Comparison of ENCODE assay signal across 2 cellular contexts in the genomic region with DNA sequence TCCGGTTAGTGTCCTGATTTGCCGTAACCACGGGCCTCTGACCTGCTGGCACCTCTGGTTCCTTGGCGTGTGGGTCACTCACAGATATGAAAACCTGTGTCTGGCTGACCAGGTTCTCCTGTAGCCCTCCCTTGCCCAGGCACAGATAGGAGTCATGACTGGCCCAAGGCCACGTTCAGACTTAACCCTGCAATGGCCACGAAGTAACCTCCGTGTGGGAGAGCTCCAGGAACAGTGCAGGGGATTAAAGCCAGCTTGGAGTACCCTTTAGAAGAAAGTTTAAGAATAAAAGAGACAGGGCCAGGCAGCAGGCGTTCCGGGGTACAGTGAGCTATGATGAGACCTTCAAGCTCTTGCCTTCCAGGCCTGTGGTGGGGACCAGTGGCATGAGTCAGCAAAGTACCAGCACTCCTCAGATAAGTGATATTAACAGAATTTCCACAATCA.
A peak's percentile ranks its signal among the peaks of the same experiment; 100 is the strongest.
TF ChIP-seq lines count a peak whose summit lies in the region.

No MANE protein-coding gene starts in this region.

TF ChIP-seq in SK-N-SH, 30 proteins besides CTCF, POLR2A, EP300 and RAD21:
- TF ChIP-seq PBX3 (IDR thresholded peaks at IDR 0.05) = no peak
- TF ChIP-seq USF2 (IDR thresholded peaks at IDR 0.05; ENCODE audit: borderline replicate concordance, low read depth, low read length) = no peak
- no peak for TF ChIP-seq TEAD4 (IDR thresholded peaks at IDR 0.05; ENCODE audit: borderline replicate concordance, insufficient read depth)
- TF ChIP-seq FOXM1 (IDR thresholded peaks at IDR 0.05; ENCODE audit: low read depth) = no peak
- no peak for TF ChIP-seq REST (IDR thresholded peaks at IDR 0.05; ENCODE audit: low read depth, low read length)
- no peak for TF ChIP-seq RXRA (IDR thresholded peaks at IDR 0.05; ENCODE audit: borderline replicate concordance, low read depth)
- no peak for TF ChIP-seq RFX5 (IDR thresholded peaks at IDR 0.05; ENCODE audit: low read length)
- TF ChIP-seq, protein P1, sequence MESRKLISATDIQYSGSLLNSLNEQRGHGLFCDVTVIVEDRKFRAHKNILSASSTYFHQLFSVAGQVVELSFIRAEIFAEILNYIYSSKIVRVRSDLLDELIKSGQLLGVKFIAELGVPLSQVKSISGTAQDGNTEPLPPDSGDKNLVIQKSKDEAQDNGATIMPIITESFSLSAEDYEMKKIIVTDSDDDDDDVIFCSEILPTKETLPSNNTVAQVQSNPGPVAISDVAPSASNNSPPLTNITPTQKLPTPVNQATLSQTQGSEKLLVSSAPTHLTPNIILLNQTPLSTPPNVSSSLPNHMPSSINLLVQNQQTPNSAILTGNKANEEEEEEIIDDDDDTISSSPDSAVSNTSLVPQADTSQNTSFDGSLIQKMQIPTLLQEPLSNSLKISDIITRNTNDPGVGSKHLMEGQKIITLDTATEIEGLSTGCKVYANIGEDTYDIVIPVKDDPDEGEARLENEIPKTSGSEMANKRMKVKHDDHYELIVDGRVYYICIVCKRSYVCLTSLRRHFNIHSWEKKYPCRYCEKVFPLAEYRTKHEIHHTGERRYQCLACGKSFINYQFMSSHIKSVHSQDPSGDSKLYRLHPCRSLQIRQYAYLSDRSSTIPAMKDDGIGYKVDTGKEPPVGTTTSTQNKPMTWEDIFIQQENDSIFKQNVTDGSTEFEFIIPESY (IDR thresholded peaks at IDR 0.05; ENCODE audit: borderline replicate concordance, low read depth) = no peak
- no peak for TF ChIP-seq ELF1 (IDR thresholded peaks at IDR 0.05)
- TF ChIP-seq CHD2 (IDR thresholded peaks at IDR 0.05; ENCODE audit: low read length, partially characterized antibody) = no peak
- no peak for TF ChIP-seq MXI1 (IDR thresholded peaks at IDR 0.05; ENCODE audit: low read depth, low read length)

TF ChIP-seq in H1, 55 proteins besides CTCF, POLR2A, EP300 and RAD21:
- no peak for TF ChIP-seq KDM5A (IDR thresholded peaks at IDR 0.05; ENCODE audit: low read length)
- TF ChIP-seq POLR2AphosphoS5 (IDR thresholded peaks at IDR 0.05; ENCODE audit: low read depth, low read length) = peak; percentile 34; the same call in 1 of the 2 replicates
